ENCODE assay signal across 9 cellular contexts in genomic region chr19:45767881-45768643, GRCh38. TPM values are rescaled to one million over a fixed set of nuclear protein-coding genes. Genes with fewer than 3 reads are reported as not detected.
A peak's percentile ranks its signal among the peaks of the same experiment; 100 is the strongest.
DNase-seq lines count a peak whose midpoint lies in the region; ATAC-seq and TF ChIP-seq lines count a peak whose summit lies in the region.
"Had no signal": no experiment of that assay in that cellular context is flagged by ENCODE, and none has a peak within 500 bp of the region (broad histone marks: within the 10 kb centered on the region; RNA-seq: fewer than 3 reads in every experiment).

No MANE protein-coding gene starts in this region.

- peak; percentile 54 for DNase-seq in GM03348 (ENCODE audit: low spot score)
- peak; percentile 44 for DNase-seq in activated T-cell treated with anti-CD3 and anti-CD28 coated beads, Interleukin-2, amount 50 U/mL, for 72 hours
- peak; percentile 63 for DNase-seq in glutamatergic neuron
- DNase-seq in osteocyte (ENCODE audit: extremely low spot score, unreplicated experiment), result no peak
- no peak for DNase-seq in NK-92 (lab: John Stamatoyannopoulos, UW; ENCODE audit: unreplicated experiment)
- DNase-seq in NCI-H2029 treated with DMSO at 0.1 percent for 48 hours (lab: John Stamatoyannopoulos, UW), result no peak

- H3K4me1 Mint-ChIP-seq in IgD-negative memory B cell (peaks cover 5 to 7% (median 5%) of the 10 kb centered on the region in 3 donors), glutamatergic neuron (ENCODE audit: low read depth, unreplicated experiment) (peaks cover 5% of the 10 kb centered on the region), osteocyte (ENCODE audit: unreplicated experiment) (peaks cover 32% of the 10 kb centered on the region)
- H3K4me1 Mint-ChIP-seq in activated T-cell treated with anti-CD3 and anti-CD28 coated beads, Interleukin-2, amount 50 U/mL, for 72 hours (ENCODE audit: low read depth), result peaks cover 5% of the 10 kb centered on the region

- TF ChIP-seq CTCF in glutamatergic neuron (IDR thresholded peaks at IDR 0.05; ENCODE audit: partially characterized antibody, unreplicated experiment) (no peak), osteocyte (IDR thresholded peaks at IDR 0.05) (no peak)

- H3K36me3 Mint-ChIP-seq in IgD-negative memory B cell, result no peaks in the 10 kb centered on the region
- H3K36me3 Mint-ChIP-seq in activated T-cell treated with anti-CD3 and anti-CD28 coated beads, Interleukin-2, amount 50 U/mL, for 72 hours (ENCODE audit: insufficient read depth in 2 of 2), result no peaks in the 10 kb centered on the region
- no peaks in the 10 kb centered on the region for H3K36me3 Mint-ChIP-seq in glutamatergic neuron (ENCODE audit: unreplicated experiment)
- peaks cover 7% of the 10 kb centered on the region for H3K36me3 Mint-ChIP-seq in osteocyte (ENCODE audit: unreplicated experiment)

- peaks cover 7% of the 10 kb centered on the region for H3K27me3 Mint-ChIP-seq in IgD-negative memory B cell
- H3K27me3 Mint-ChIP-seq in activated T-cell treated with anti-CD3 and anti-CD28 coated beads, Interleukin-2, amount 50 U/mL, for 72 hours (ENCODE audit: low read depth), result peaks cover 4% of the 10 kb centered on the region
- peaks cover 21% of the 10 kb centered on the region for H3K27me3 Mint-ChIP-seq in glutamatergic neuron (ENCODE audit: unreplicated experiment)
- no peaks in the 10 kb centered on the region for H3K27me3 Mint-ChIP-seq in osteocyte (ENCODE audit: unreplicated experiment)

- peak overlapping the region; percentile 78 to 100 (median 84) for H3K4me3 Mint-ChIP-seq in IgD-negative memory B cell
- H3K4me3 Mint-ChIP-seq in activated T-cell treated with anti-CD3 and anti-CD28 coated beads, Interleukin-2, amount 50 U/mL, for 72 hours, result peak overlapping the region; percentile 73 to 75
- peak overlapping the region; percentile 77 for H3K4me3 Mint-ChIP-seq in glutamatergic neuron (ENCODE audit: unreplicated experiment)
- H3K4me3 Mint-ChIP-seq in osteocyte (ENCODE audit: unreplicated experiment), result peak overlapping the region; percentile 85

- ATAC-seq in activated T-cell treated with anti-CD3 and anti-CD28 coated beads, Interleukin-2, amount 50 U/mL, for 72 hours (replicated peaks in 1 of 2), result no peak
- no peak for ATAC-seq in GM19351 (IDR thresholded peaks at IDR 0.05; ENCODE audit: unreplicated experiment)

- H3K9me3 Mint-ChIP-seq in IgD-negative memory B cell (no peaks in the 10 kb centered on the region), glutamatergic neuron (ENCODE audit: unreplicated experiment) (peaks cover 18% of the 10 kb centered on the region), osteocyte (ENCODE audit: unreplicated experiment) (no peaks in the 10 kb centered on the region)
- no peaks in the 10 kb centered on the region for H3K9me3 Mint-ChIP-seq in activated T-cell treated with anti-CD3 and anti-CD28 coated beads, Interleukin-2, amount 50 U/mL, for 72 hours

- no peak overlapping the region for H3K27ac Mint-ChIP-seq in IgD-negative memory B cell
- no peak overlapping the region for H3K27ac Mint-ChIP-seq in activated T-cell treated with anti-CD3 and anti-CD28 coated beads, Interleukin-2, amount 50 U/mL, for 72 hours
- H3K27ac Mint-ChIP-seq in glutamatergic neuron (ENCODE audit: unreplicated experiment), result no peak overlapping the region
- H3K27ac Mint-ChIP-seq in osteocyte (ENCODE audit: unreplicated experiment), result peak overlapping the region; percentile 90

RNA-seq across cellular contexts. Expression of gene SIX5, which starts 1.0 kb away (rescaled TPM):
- polyA plus RNA-seq in IgD-negative memory B cell, result 0.41 TPM
- 1 to 10 TPM; 3.7 to 5.2 TPM for total RNA-seq in activated T-cell treated with anti-CD3 and anti-CD28 coated beads, Interleukin-2, amount 50 U/mL, for 72 hours
- total RNA-seq in glutamatergic neuron (ENCODE audit: unreplicated experiment), result 2.0 TPM
- total RNA-seq in osteocyte, result 34.2 and 35.4 TPM in 2 replicates

RNA-seq across cellular contexts. Expression of gene DMPK, which starts 14.2 kb away (rescaled TPM):
- 1.6 TPM for polyA plus RNA-seq in IgD-negative memory B cell
- 10 to 100 TPM; 31.7 to 42.4 TPM for total RNA-seq in activated T-cell treated with anti-CD3 and anti-CD28 coated beads, Interleukin-2, amount 50 U/mL, for 72 hours
- total RNA-seq in glutamatergic neuron (ENCODE audit: unreplicated experiment) (107 TPM), osteocyte (76.6 and 86.9 TPM in 2 replicates)

RNA-seq across cellular contexts. Expression of gene DMWD, which starts 24.6 kb away (rescaled TPM):
- 16.7 TPM for polyA plus RNA-seq in IgD-negative memory B cell
- total RNA-seq in activated T-cell treated with anti-CD3 and anti-CD28 coated beads, Interleukin-2, amount 50 U/mL, for 72 hours, result 10 to 100 TPM; 36.7 to 54.1 TPM
- total RNA-seq in glutamatergic neuron (ENCODE audit: unreplicated experiment) (123 TPM), osteocyte (79.2 and 91.0 TPM in 2 replicates)

RNA-seq across cellular contexts. Expression of gene MEIOSIN, which starts 34.8 kb away (rescaled TPM):
- polyA plus RNA-seq in IgD-negative memory B cell, result not detected
- total RNA-seq in activated T-cell treated with anti-CD3 and anti-CD28 coated beads, Interleukin-2, amount 50 U/mL, for 72 hours, result under 1 TPM; 0.09 to 0.19 TPM
- total RNA-seq in glutamatergic neuron (ENCODE audit: unreplicated experiment) (not detected), osteocyte (not detected in 2 replicates)
- total RNA-seq: dermis microvascular lymphatic vessel endothelial cell had no signal

RNA-seq across cellular contexts. Expression of gene FBXO46, which starts 37.4 kb away (rescaled TPM):
- polyA plus RNA-seq in IgD-negative memory B cell, result 23.7 TPM
- total RNA-seq in activated T-cell treated with anti-CD3 and anti-CD28 coated beads, Interleukin-2, amount 50 U/mL, for 72 hours, result 10 to 100 TPM; 38.4 to 46.5 TPM
- total RNA-seq in glutamatergic neuron (ENCODE audit: unreplicated experiment) (20.4 TPM), osteocyte (16.0 and 18.3 TPM in 2 replicates)

Comparison
In these comparisons a context has a peak if more than half of its experiments do, and no peak if none do; other contexts are left out.
1. DNase-seq: peak in GM03348 (single experiment), activated T-cell treated with anti-CD3 and anti-CD28 coated beads, Interleukin-2, amount 50 U/mL, for 72 hours (2 of 2) and glutamatergic neuron (single experiment); none in osteocyte (single experiment), NK-92 (single experiment) and NCI-H2029 treated with DMSO at 0.1 percent for 48 hours (single experiment).
2. Peak in every context shown above with its lines, with median percentiles within 50 percentile points of each other: H3K4me3 Mint-ChIP-seq.